ENCODE assay signal across 10 cellular contexts in genomic region chr2:238738917-238739316, GRCh38.
"Had no signal": no experiment of that assay in that cellular context is flagged by ENCODE, and none has a peak within 500 bp of the region (broad histone marks: within the 10 kb centered on the region; RNA-seq: fewer than 3 reads in every experiment).

No MANE protein-coding gene starts in this region.

- H3K4me3 Mint-ChIP-seq: GM23338, H9, HFFc6 had no signal

- H3K36me3 ChIP-seq: HAP-1 had no signal

- H3K4me1 ChIP-seq: HAP-1 had no signal

- H2AFZ ChIP-seq: GM23248, GM23338 had no signal

- H3K27ac ChIP-seq: GM23248 had no signal

- H3K27ac Mint-ChIP-seq: GM23338, H9, HFFc6 had no signal

- H3K4me3 ChIP-seq: GM23248, GM23338, HAP-1 had no signal

- H3K9me3 Mint-ChIP-seq: HFFc6 had no signal

- H3K4me2 ChIP-seq: GM23338 had no signal

- DNase-seq: GM23248, GOT3, H7, H9, HCEC 1CT, HFFc6 had no signal

- H3K4me1 Mint-ChIP-seq: GM23338, H9 had no signal

- H3K9me3 ChIP-seq: HAP-1 had no signal

- H3K9ac ChIP-seq: GM23248 had no signal

- FAIRE-seq: H1, H54 had no signal
